Comparison of ENCODE assay signal across 1 cellular context in the genomic region with DNA sequence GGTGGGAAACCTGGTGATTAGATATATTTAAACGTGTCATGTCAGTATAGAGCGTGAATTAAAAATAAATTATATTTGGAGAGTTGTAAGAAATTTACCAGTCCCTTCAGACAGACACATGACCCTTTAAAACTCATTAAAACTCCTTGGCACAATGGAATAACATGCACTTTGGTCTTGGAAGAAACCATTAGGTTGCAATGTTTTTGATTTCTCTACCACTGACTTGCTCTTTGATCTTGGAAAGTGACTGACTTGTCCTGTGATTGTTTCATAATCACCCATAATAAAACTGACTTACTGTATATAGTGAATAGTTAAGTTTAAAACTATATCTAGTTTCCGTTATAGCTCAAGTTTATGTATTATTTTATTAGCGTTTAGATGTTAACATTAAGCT.
TF ChIP-seq lines count a peak whose summit lies in the region.

No MANE protein-coding gene starts in this region.

TF ChIP-seq in A549, 52 proteins besides CTCF, POLR2A, EP300 and RAD21 (continued from another document):
- TF ChIP-seq MYC (IDR thresholded peaks at IDR 0.05; ENCODE audit: borderline replicate concordance, low read length) (no peak), SREBF2 (IDR thresholded peaks at IDR 0.05) (no peak), RNF2 (IDR thresholded peaks at IDR 0.05; ENCODE audit: borderline replicate concordance, low read depth) (no peak), NPAS2 (CRISPR knock-in tag; IDR thresholded peaks at IDR 0.05; ENCODE audit: borderline replicate concordance) (no peak), EHMT2 (IDR thresholded peaks at IDR 0.05; ENCODE audit: low read depth) (no peak)
